In genomic region chr19:377801-378581, GRCh38 we compare ENCODE assay signal across 15 cellular contexts. TPM values are rescaled to one million over a fixed set of nuclear protein-coding genes. Genes with fewer than 3 reads are reported as not detected.
DNase-seq lines count a peak whose midpoint lies in the region; TF ChIP-seq lines count a peak whose summit lies in the region.
"Had no signal": no experiment of that assay in that cellular context is flagged by ENCODE, and none has a peak within 500 bp of the region (broad histone marks: within the 10 kb centered on the region; RNA-seq: fewer than 3 reads in every experiment).

No MANE protein-coding gene starts in this region.

- no peak overlapping the region for H3K4me3 ChIP-seq in fibroblast of villous mesenchyme (ENCODE audit: low read depth, low read length)
- H3K4me3 ChIP-seq: right atrium auricular region, SJSA1 had no signal

- peaks cover 8% of the 10 kb centered on the region for H3K4me1 Mint-ChIP-seq in T-helper 1 cell treated with Interleukin-12 subunit alpha and Interleukin-12 subunit beta and Interleukin-4 antibody, amounts not matched to agents 30 μg/mL and 1 μg/mL, for 36 hours (ENCODE audit: low read depth)

- no peaks in the 10 kb centered on the region for H3K36me3 Mint-ChIP-seq in T-helper 1 cell treated with Interleukin-12 subunit alpha and Interleukin-12 subunit beta and Interleukin-4 antibody, amounts not matched to agents 30 μg/mL and 1 μg/mL, for 36 hours (ENCODE audit: low read depth)
- H3K36me3 Mint-ChIP-seq: brain, natural killer cell had no signal

- no peak overlapping the region for H3K4me3 Mint-ChIP-seq in T-helper 1 cell treated with Interleukin-12 subunit alpha and Interleukin-12 subunit beta and Interleukin-4 antibody, amounts not matched to agents 30 μg/mL and 1 μg/mL, for 36 hours
- H3K4me3 Mint-ChIP-seq: activated naive CD4-positive, alpha-beta T cell treated with anti-CD3 and anti-CD28 coated beads for 36 hours; brain; natural killer cell had no signal

- peak; percentile 24 for TF ChIP-seq CTCF in fibroblast of villous mesenchyme (IDR thresholded peaks at IDR 0.05; ENCODE audit: insufficient read depth, low read depth, low read length)

- H3K27ac Mint-ChIP-seq in T-helper 1 cell treated with Interleukin-12 subunit alpha and Interleukin-12 subunit beta and Interleukin-4 antibody, amounts not matched to agents 30 μg/mL and 1 μg/mL, for 36 hours = peak overlapping the region; percentile 76
- H3K27ac Mint-ChIP-seq: activated naive CD4-positive, alpha-beta T cell treated with anti-CD3 and anti-CD28 coated beads for 36 hours had no signal

- H3K27me3 Mint-ChIP-seq in T-helper 1 cell treated with Interleukin-12 subunit alpha and Interleukin-12 subunit beta and Interleukin-4 antibody, amounts not matched to agents 30 μg/mL and 1 μg/mL, for 36 hours (ENCODE audit: low read depth) = peaks cover 4% of the 10 kb centered on the region

- H3K9me3 Mint-ChIP-seq in T-helper 1 cell treated with Interleukin-12 subunit alpha and Interleukin-12 subunit beta and Interleukin-4 antibody, amounts not matched to agents 30 μg/mL and 1 μg/mL, for 36 hours = no peaks in the 10 kb centered on the region
- H3K9me3 Mint-ChIP-seq: activated naive CD4-positive, alpha-beta T cell treated with anti-CD3 and anti-CD28 coated beads for 36 hours had no signal

- DNase-seq in T-helper 1 cell (no peak), NCI-H460 (ENCODE audit: extremely low read depth, low read depth) (peak; percentile 11), fibroblast of villous mesenchyme (ENCODE audit: low read depth) (peak; percentile 29), renal cortical epithelial cell (ENCODE audit: low read depth) (peak; percentile 9), GM19240 (ENCODE audit: insufficient read length, low spot score) (no peak), globus pallidus (ENCODE audit: low spot score) (no peak), NCI-H2107 treated with DMSO at 0.1 percent for 48 hours (lab: John Stamatoyannopoulos, UW; ENCODE audit: unreplicated experiment) (no peak)
- DNase-seq: activated naive CD4-positive, alpha-beta T cell treated with anti-CD3 and anti-CD28 coated beads for 36 hours; Caco-2; IMR-90; natural killer cell had no signal

RNA-seq across cellular contexts. Expression of gene C2CD4C, which starts 31.0 kb away (rescaled TPM):
- 0.05 and 0.12 TPM in 2 replicates for total RNA-seq in NCI-H460 (2014; rRNA removed; shearing (Covaris generic))
- polyA plus RNA-seq in NCI-H460 (2014; cell fraction: nucleus; rRNA removed) = 0.38 and 1.0 TPM in 2 replicates
- total RNA-seq in fibroblast of villous mesenchyme = not detected in 2 replicates
- total RNA-seq in renal cortical epithelial cell = 0.17 and 0.20 TPM in 2 replicates
- total RNA-seq: natural killer cell had no signal

RNA-seq across cellular contexts. Expression of gene MIER2, which starts 33.4 kb away (rescaled TPM):
- 17.8 and 23.2 TPM in 2 replicates for total RNA-seq in NCI-H460 (2014; rRNA removed; shearing (Covaris generic))
- polyA plus RNA-seq in NCI-H460 (2014; cell fraction: nucleus; rRNA removed) = 24.8 and 26.6 TPM in 2 replicates
- 18.0 and 19.9 TPM in 2 replicates for total RNA-seq in fibroblast of villous mesenchyme
- total RNA-seq in renal cortical epithelial cell = 14.4 and 18.1 TPM in 2 replicates

Comparison
In these comparisons a context has a peak if more than half of its experiments do, and no peak if none do; other contexts are left out.
1. DNase-seq: peak in NCI-H460 (single experiment), fibroblast of villous mesenchyme (single experiment) and renal cortical epithelial cell (single experiment); none in T-helper 1 cell (0 of 5), GM19240 (single experiment), globus pallidus (single experiment) and NCI-H2107 treated with DMSO at 0.1 percent for 48 hours (single experiment).